ENCODE assay signal across 8 cellular contexts in genomic region chr2:68774569-68775271, GRCh38. TPM values are rescaled to one million over a fixed set of nuclear protein-coding genes. Genes with fewer than 3 reads are reported as not detected.
A peak's percentile ranks its signal among the peaks of the same experiment; 100 is the strongest.
DNase-seq lines count a peak whose midpoint lies in the region; ATAC-seq and TF ChIP-seq lines count a peak whose summit lies in the region.

No MANE protein-coding gene starts in this region.

- intact Hi-C loops in activated naive CD4-positive, alpha-beta T cell treated with anti-CD3 and anti-CD28 coated beads for 36 hours (cut with micrococcal nuclease), result loop anchor here (1.0 kb wide), 2 partner anchors 8 to 134 kb away; no protein-coding TSS in a partner anchor

- H3K4me3 ChIP-seq in GM12875 (ENCODE audit: low read depth, low read length) (peak overlapping the region; percentile 22), OCI-LY1 (ENCODE audit: low read depth, low read length, poor library complexity, severe bottlenecking) (peak overlapping the region; percentile 73), HAP-1 (no peak overlapping the region)

- no peaks in the 10 kb centered on the region for H3K9me3 Mint-ChIP-seq in activated naive CD4-positive, alpha-beta T cell treated with anti-CD3 and anti-CD28 coated beads for 36 hours

- H3K27ac Mint-ChIP-seq in activated naive CD4-positive, alpha-beta T cell treated with anti-CD3 and anti-CD28 coated beads for 36 hours, result peak overlapping the region; percentile 87

- peaks cover 21% of the 10 kb centered on the region for H3K79me2 ChIP-seq in OCI-LY1 (ENCODE audit: insufficient read depth, low read length)

- no peaks in the 10 kb centered on the region for H3K9me2 ChIP-seq in OCI-LY1 (ENCODE audit: low read depth, low read length)

- CTCF ChIA-PET in activated naive CD4-positive, alpha-beta T cell treated with anti-CD3 and anti-CD28 coated beads for 36 hours (lab: Charles Lee), result interaction anchor here (0.8 to 7.5 kb wide), 5 partner anchors 9 to 134 kb away, joined by 4 to 69 read pairs (median 6); no protein-coding TSS in a partner anchor

- peaks cover 25% of the 10 kb centered on the region for H3K36me3 Mint-ChIP-seq in activated naive CD4-positive, alpha-beta T cell treated with anti-CD3 and anti-CD28 coated beads for 36 hours (ENCODE audit: low read depth)

- no peak for TF ChIP-seq CTCF in GM12875 (IDR thresholded peaks at IDR 0.05; ENCODE audit: borderline replicate concordance, insufficient read depth, low read depth, low read length)
- no peak for TF ChIP-seq CTCF in OCI-LY1 (IDR thresholded peaks at IDR 0.05; ENCODE audit: low read length)

- no peaks in the 10 kb centered on the region for H3K9me3 ChIP-seq in OCI-LY1 (ENCODE audit: low read length)
- no peaks in the 10 kb centered on the region for H3K9me3 ChIP-seq in HAP-1

- in situ Hi-C loops in HAP-1 (cut with MboI; ENCODE audit: low sequenced_read_pairs), result no loop called here

- peak overlapping the region; percentile 99 for H3K4me2 ChIP-seq in OCI-LY1 (ENCODE audit: low read length)

- no peak overlapping the region for H2AFZ ChIP-seq in OCI-LY1 (ENCODE audit: low read length)

- H4K20me1 ChIP-seq in OCI-LY1 (ENCODE audit: insufficient read depth, low read length), result no peaks in the 10 kb centered on the region

- peak overlapping the region; percentile 68 for H3K4me3 Mint-ChIP-seq in activated naive CD4-positive, alpha-beta T cell treated with anti-CD3 and anti-CD28 coated beads for 36 hours

- peak; percentile 76 for DNase-seq in activated naive CD4-positive, alpha-beta T cell treated with anti-CD3 and anti-CD28 coated beads for 36 hours
- peak; percentile 55 to 67 for DNase-seq in stimulated activated CD8-positive, alpha-beta memory T cell treated with anti-CD3 and anti-CD28 coated beads, Interleukin-7, amount 100 ng/mL, for 48 hours (ENCODE audit: extremely low read depth in 1 of 2, low read depth in 1 of 2)
- DNase-seq in AG08396 (ENCODE audit: low spot score), result no peak
- no peak for DNase-seq in HAP-1 (ENCODE audit: low spot score in 2 of 2)

- H3K4me1 Mint-ChIP-seq in activated naive CD4-positive, alpha-beta T cell treated with anti-CD3 and anti-CD28 coated beads for 36 hours (ENCODE audit: low read depth), result peaks cover 83% of the 10 kb centered on the region

- H3F3A ChIP-seq in OCI-LY1 (ENCODE audit: insufficient read depth, low read length), result peaks cover 10% of the 10 kb centered on the region; the same call in 1 of the 2 replicates

- H3K27me3 ChIP-seq in OCI-LY1 (ENCODE audit: insufficient read depth, low read length) (no peaks in the 10 kb centered on the region), layer of hippocampus (ENCODE audit: control insufficient read depth, insufficient read depth, low read length) (no peaks in the 10 kb centered on the region), HAP-1 (ENCODE audit: low read depth) (no peaks in the 10 kb centered on the region)

- H3K4me1 ChIP-seq in OCI-LY1 (ENCODE audit: insufficient read depth, low read length, severe bottlenecking) (peaks cover 98% of the 10 kb centered on the region), HAP-1 (no peaks in the 10 kb centered on the region)

- no peaks in the 10 kb centered on the region for H3K27me3 Mint-ChIP-seq in activated naive CD4-positive, alpha-beta T cell treated with anti-CD3 and anti-CD28 coated beads for 36 hours (ENCODE audit: low read depth)

- H3K36me3 ChIP-seq in OCI-LY1 (ENCODE audit: insufficient read depth, low read length) (peaks cover 36% of the 10 kb centered on the region; the same call in 1 of the 2 replicates), HAP-1 (replicated peaks) (no peaks in the 10 kb centered on the region)

- H3K9ac ChIP-seq in OCI-LY1 (ENCODE audit: low read length), result peak overlapping the region; percentile 96

- ATAC-seq in HG02642 (IDR thresholded peaks at IDR 0.05; ENCODE audit: poor library complexity, unreplicated experiment), result peak; percentile 96

- H3K27ac ChIP-seq in OCI-LY1 (ENCODE audit: low read depth, low read length, poor library complexity, severe bottlenecking), result peak overlapping the region; percentile 98
- peak overlapping the region; percentile 74 for H3K27ac ChIP-seq in layer of hippocampus (ENCODE audit: low read depth, low read length)

RNA-seq across cellular contexts. Expression of gene ARHGAP25, which starts 40.1 kb away (rescaled TPM):
- 10 to 100 TPM; 43.0 to 46.7 TPM for total RNA-seq in activated naive CD4-positive, alpha-beta T cell treated with anti-CD3 and anti-CD28 coated beads for 36 hours

Comparison
In these comparisons a context has a peak if more than half of its experiments do, and no peak if none do; other contexts are left out.
1. DNase-seq: peak in activated naive CD4-positive, alpha-beta T cell treated with anti-CD3 and anti-CD28 coated beads for 36 hours (single experiment) and stimulated activated CD8-positive, alpha-beta memory T cell treated with anti-CD3 and anti-CD28 coated beads, Interleukin-7, amount 100 ng/mL, for 48 hours (2 of 2); none in AG08396 (single experiment) and HAP-1 (0 of 2).